Comparison of ENCODE assay signal across 1 cellular context in genomic region chr7:101386558-101387199, GRCh38.
A peak's percentile ranks its signal among the peaks of the same experiment; 100 is the strongest.
TF ChIP-seq lines count a peak whose summit lies in the region.

No MANE protein-coding gene starts in this region.

TF ChIP-seq in HepG2, 621 proteins besides CTCF, POLR2A, EP300 and RAD21 (continued from another document and continues in another):
- TF ChIP-seq ATF7-NPFF (CRISPR knock-in tag; IDR thresholded peaks at IDR 0.05; ENCODE audit: low read depth) (no peak), KAT7 (CRISPR knock-in tag; IDR thresholded peaks at IDR 0.05; ENCODE audit: borderline replicate concordance) (no peak), FLYWCH1 (CRISPR knock-in tag; IDR thresholded peaks at IDR 0.05) (no peak), TBX3 (IDR thresholded peaks at IDR 0.05; ENCODE audit: borderline replicate concordance) (no peak), TGIF2 (CRISPR knock-in tag; IDR thresholded peaks at IDR 0.05) (0 out of 2 replicates have a peak, but pooled peaks have one; percentile 42), KAT2B (IDR thresholded peaks at IDR 0.05; ENCODE audit: borderline replicate concordance, low read depth, low read length) (no peak), ZNF124 (CRISPR knock-in tag; IDR thresholded peaks at IDR 0.05) (no peak; the same call in 1 of the 2 replicates), PRPF4 (IDR thresholded peaks at IDR 0.05; ENCODE audit: low read depth, low read length, poor library complexity, severe bottlenecking) (no peak), TP53 (CRISPR knock-in tag; conservative IDR thresholded peaks at IDR 0.05) (no peak), YEATS2 (CRISPR knock-in tag; IDR thresholded peaks at IDR 0.05; ENCODE audit: borderline replicate concordance) (no peak), RFXANK (CRISPR knock-in tag; IDR thresholded peaks at IDR 0.05) (0 out of 2 replicates have a peak, but pooled peaks have one; percentile 17), PAX8 (CRISPR knock-in tag; IDR thresholded peaks at IDR 0.05; ENCODE audit: borderline replicate concordance) (0 out of 2 replicates have a peak, but pooled peaks have one; percentile 51), NFE2L1 (CRISPR knock-in tag; IDR thresholded peaks at IDR 0.05; ENCODE audit: borderline replicate concordance) (no peak), ZNF800 (CRISPR knock-in tag; IDR thresholded peaks at IDR 0.05) (peak; percentile 26; the same call in 1 of the 2 replicates), REST (IDR thresholded peaks at IDR 0.05; ENCODE audit: borderline replicate concordance in 1 of 2, low read depth in 1 of 2, low read length in 2 of 2) (no peak), GTF2F1 (IDR thresholded peaks at IDR 0.05; ENCODE audit: low read length) (no peak), HMGA1 (CRISPR knock-in tag; conservative IDR thresholded peaks at IDR 0.05) (no peak), ZNF761 (CRISPR knock-in tag; conservative IDR thresholded peaks at IDR 0.05) (no peak; the same call in 1 of the 2 replicates), ZFP62 (CRISPR knock-in tag; IDR thresholded peaks at IDR 0.05) (no peak), U2AF1 (optimal IDR thresholded peaks at IDR 0.05; ENCODE audit: low read depth, low read length) (no peak), JUNB (CRISPR knock-in tag; IDR thresholded peaks at IDR 0.05; ENCODE audit: borderline replicate concordance) (no peak), ZSCAN5A (CRISPR knock-in tag; IDR thresholded peaks at IDR 0.05; ENCODE audit: borderline replicate concordance) (no peak), PHF20 (CRISPR knock-in tag; IDR thresholded peaks at IDR 0.05) (no peak), SMAD1 (CRISPR knock-in tag; IDR thresholded peaks at IDR 0.05; ENCODE audit: borderline replicate concordance, low read depth) (peak; percentile 53; the same call in 1 of the 2 replicates), SAP130 (CRISPR knock-in tag; IDR thresholded peaks at IDR 0.05; ENCODE audit: low read depth) (peak; percentile 64), ZNF468 (CRISPR knock-in tag; IDR thresholded peaks at IDR 0.05) (no peak), ZNF264 (CRISPR knock-in tag; IDR thresholded peaks at IDR 0.05) (0 out of 2 replicates have a peak, but pooled peaks have one; percentile 46), CEBPB (IDR thresholded peaks at IDR 0.05; ENCODE audit: borderline replicate concordance, low read depth, low read length) (no peak), TBX2 (CRISPR knock-in tag; IDR thresholded peaks at IDR 0.05; ENCODE audit: borderline replicate concordance) (peak; percentile 68), GABPB1 (CRISPR knock-in tag; IDR thresholded peaks at IDR 0.05) (no peak; the same call in 1 of the 2 replicates), ZNF558 (CRISPR knock-in tag; IDR thresholded peaks at IDR 0.05; ENCODE audit: borderline replicate concordance) (0 out of 2 replicates have a peak, but pooled peaks have one; percentile 38), ZNF609 (CRISPR knock-in tag; IDR thresholded peaks at IDR 0.05; ENCODE audit: borderline replicate concordance) (no peak), REPIN1 (CRISPR knock-in tag; IDR thresholded peaks at IDR 0.05; ENCODE audit: borderline replicate concordance, low read depth) (peak; percentile 40; the same call in 1 of the 2 replicates), ZNF616 (CRISPR knock-in tag; IDR thresholded peaks at IDR 0.05; ENCODE audit: low read depth) (no peak), ZBTB8A (CRISPR knock-in tag; IDR thresholded peaks at IDR 0.05; ENCODE audit: borderline replicate concordance, low read depth) (no peak)
- TF ChIP-seq, protein P1, sequence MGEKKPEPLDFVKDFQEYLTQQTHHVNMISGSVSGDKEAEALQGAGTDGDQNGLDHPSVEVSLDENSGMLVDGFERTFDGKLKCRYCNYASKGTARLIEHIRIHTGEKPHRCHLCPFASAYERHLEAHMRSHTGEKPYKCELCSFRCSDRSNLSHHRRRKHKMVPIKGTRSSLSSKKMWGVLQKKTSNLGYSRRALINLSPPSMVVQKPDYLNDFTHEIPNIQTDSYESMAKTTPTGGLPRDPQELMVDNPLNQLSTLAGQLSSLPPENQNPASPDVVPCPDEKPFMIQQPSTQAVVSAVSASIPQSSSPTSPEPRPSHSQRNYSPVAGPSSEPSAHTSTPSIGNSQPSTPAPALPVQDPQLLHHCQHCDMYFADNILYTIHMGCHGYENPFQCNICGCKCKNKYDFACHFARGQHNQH (CRISPR knock-in tag; IDR thresholded peaks at IDR 0.05): 0 out of 2 replicates have a peak, but pooled peaks have one; percentile 46
- TF ChIP-seq, protein P2, sequence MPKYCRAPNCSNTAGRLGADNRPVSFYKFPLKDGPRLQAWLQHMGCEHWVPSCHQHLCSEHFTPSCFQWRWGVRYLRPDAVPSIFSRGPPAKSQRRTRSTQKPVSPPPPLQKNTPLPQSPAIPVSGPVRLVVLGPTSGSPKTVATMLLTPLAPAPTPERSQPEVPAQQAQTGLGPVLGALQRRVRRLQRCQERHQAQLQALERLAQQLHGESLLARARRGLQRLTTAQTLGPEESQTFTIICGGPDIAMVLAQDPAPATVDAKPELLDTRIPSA (CRISPR knock-in tag; IDR thresholded peaks at IDR 0.05; ENCODE audit: borderline replicate concordance): no peak
- TF ChIP-seq, protein P3, sequence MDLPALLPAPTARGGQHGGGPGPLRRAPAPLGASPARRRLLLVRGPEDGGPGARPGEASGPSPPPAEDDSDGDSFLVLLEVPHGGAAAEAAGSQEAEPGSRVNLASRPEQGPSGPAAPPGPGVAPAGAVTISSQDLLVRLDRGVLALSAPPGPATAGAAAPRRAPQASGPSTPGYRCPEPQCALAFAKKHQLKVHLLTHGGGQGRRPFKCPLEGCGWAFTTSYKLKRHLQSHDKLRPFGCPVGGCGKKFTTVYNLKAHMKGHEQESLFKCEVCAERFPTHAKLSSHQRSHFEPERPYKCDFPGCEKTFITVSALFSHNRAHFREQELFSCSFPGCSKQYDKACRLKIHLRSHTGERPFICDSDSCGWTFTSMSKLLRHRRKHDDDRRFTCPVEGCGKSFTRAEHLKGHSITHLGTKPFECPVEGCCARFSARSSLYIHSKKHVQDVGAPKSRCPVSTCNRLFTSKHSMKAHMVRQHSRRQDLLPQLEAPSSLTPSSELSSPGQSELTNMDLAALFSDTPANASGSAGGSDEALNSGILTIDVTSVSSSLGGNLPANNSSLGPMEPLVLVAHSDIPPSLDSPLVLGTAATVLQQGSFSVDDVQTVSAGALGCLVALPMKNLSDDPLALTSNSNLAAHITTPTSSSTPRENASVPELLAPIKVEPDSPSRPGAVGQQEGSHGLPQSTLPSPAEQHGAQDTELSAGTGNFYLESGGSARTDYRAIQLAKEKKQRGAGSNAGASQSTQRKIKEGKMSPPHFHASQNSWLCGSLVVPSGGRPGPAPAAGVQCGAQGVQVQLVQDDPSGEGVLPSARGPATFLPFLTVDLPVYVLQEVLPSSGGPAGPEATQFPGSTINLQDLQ (CRISPR knock-in tag; IDR thresholded peaks at IDR 0.05): no peak
- TF ChIP-seq, protein P4, sequence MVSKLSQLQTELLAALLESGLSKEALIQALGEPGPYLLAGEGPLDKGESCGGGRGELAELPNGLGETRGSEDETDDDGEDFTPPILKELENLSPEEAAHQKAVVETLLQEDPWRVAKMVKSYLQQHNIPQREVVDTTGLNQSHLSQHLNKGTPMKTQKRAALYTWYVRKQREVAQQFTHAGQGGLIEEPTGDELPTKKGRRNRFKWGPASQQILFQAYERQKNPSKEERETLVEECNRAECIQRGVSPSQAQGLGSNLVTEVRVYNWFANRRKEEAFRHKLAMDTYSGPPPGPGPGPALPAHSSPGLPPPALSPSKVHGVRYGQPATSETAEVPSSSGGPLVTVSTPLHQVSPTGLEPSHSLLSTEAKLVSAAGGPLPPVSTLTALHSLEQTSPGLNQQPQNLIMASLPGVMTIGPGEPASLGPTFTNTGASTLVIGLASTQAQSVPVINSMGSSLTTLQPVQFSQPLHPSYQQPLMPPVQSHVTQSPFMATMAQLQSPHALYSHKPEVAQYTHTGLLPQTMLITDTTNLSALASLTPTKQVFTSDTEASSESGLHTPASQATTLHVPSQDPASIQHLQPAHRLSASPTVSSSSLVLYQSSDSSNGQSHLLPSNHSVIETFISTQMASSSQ (IDR thresholded peaks at IDR 0.05; ENCODE audit: low read depth): no peak
- TF ChIP-seq, protein P4 (CRISPR knock-in tag; IDR thresholded peaks at IDR 0.05; ENCODE audit: borderline replicate concordance): peak; percentile 58
